ENCODE assay signal across 8 cellular contexts in the genomic region with DNA sequence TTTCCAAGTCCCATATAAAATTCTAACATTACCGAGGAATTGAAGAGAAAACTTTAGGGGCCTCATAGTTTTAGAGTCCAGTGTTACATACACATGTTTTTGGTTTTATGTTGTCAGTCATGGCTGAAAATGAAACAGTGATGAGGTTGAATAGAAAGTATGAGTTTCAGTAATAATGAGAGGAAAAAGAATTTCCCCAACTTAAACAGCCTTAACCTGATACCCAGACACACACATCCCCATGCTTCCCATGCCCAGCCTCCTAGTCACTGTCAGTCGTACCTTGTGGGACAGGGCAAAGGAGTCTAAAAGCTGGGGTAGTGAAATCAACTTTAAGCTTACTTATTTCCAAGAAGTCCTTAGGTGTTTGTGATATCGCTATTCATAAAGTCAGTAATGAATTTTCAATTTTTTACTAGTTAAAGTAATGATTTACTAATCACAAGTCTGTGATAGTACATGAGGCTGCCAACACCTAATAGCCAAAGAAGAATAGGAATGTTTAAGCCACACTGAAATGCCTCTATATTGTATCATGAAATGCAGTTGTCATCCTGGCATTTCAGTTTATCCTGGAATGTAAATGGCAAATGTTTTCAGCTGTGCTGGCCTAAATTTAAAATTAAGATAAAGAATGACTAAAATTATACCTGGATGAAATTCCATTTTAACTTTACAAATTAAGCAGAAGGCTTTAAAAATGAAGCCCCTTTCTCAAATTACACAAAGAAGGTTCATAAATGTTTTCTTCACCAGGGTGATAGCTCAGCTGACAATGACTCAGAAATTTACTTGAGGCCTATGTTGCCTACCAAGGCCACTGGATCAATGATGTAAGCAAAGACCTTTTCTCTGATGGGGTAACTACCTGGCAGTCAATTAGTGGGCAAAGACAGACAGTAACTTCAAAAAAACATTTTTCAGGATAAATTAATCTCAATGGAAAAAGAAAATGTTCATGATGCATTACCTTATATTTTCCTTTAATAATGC. TPM values are rescaled to one million over a fixed set of nuclear protein-coding genes. Genes with fewer than 3 reads are reported as not detected.
DNase-seq lines count a peak whose midpoint lies in the region; ATAC-seq and TF ChIP-seq lines count a peak whose summit lies in the region.

No MANE protein-coding gene starts in this region.

- no peaks in the 10 kb centered on the region for H3K79me2 ChIP-seq in SK-N-SH (ENCODE audit: insufficient read depth)

- H3K9me3 Mint-ChIP-seq in activated T-cell treated with anti-CD3 and anti-CD28 coated beads, Interleukin-2, amount 50 U/mL, for 72 hours, result no peaks in the 10 kb centered on the region
- H3K9me3 Mint-ChIP-seq in immature natural killer cell (no peaks in the 10 kb centered on the region), T-cell (no peaks in the 10 kb centered on the region)

- H3K4me1 ChIP-seq in SK-N-SH (ENCODE audit: control insufficient read depth in 1 of 2, insufficient read depth in 2 of 2, low read depth in 1 of 2, low read length in 1 of 2), result no peaks in the 10 kb centered on the region
- no peaks in the 10 kb centered on the region for H3K4me1 ChIP-seq in breast epithelium

- no peak overlapping the region for H3K4me2 ChIP-seq in SK-N-SH

- no peaks in the 10 kb centered on the region for H3F3A ChIP-seq in SK-N-SH (replicated peaks; ENCODE audit: insufficient read depth)

- no peak for TF ChIP-seq POLR2A in breast epithelium (IDR thresholded peaks at IDR 0.05)

- peak overlapping the region in 1 of 2 experiments; percentile 13; a peak in 1 of 4 replicates for H3K27ac ChIP-seq in SK-N-SH (ENCODE audit: low read depth in 2 of 2, low read length in 1 of 2)
- H3K27ac ChIP-seq in breast epithelium, result no peak overlapping the region

- ATAC-seq in HG02852 (IDR thresholded peaks at IDR 0.05; ENCODE audit: unreplicated experiment), result peak; percentile 94
- ATAC-seq in activated T-cell treated with anti-CD3 and anti-CD28 coated beads, Interleukin-2, amount 50 U/mL, for 72 hours (replicated peaks in 1 of 2), result peak; percentile 76 to 77
- ATAC-seq in T-cell (replicated peaks in 1 of 4), result no peak

- TF ChIP-seq CTCF in SK-N-SH (IDR thresholded peaks at IDR 0.05) (no peak), breast epithelium (IDR thresholded peaks at IDR 0.05) (no peak)

- H3K27me3 Mint-ChIP-seq in activated T-cell treated with anti-CD3 and anti-CD28 coated beads, Interleukin-2, amount 50 U/mL, for 72 hours (ENCODE audit: low read depth), result peaks cover 18% of the 10 kb centered on the region
- H3K27me3 Mint-ChIP-seq in immature natural killer cell (ENCODE audit: low read depth in 3 of 3) (peaks cover 0 to 8% (median 0%) of the 10 kb centered on the region in 3 donors), T-cell (peaks cover 0 to 4% of the 10 kb centered on the region in 2 donors)

- H3K4me1 Mint-ChIP-seq in activated T-cell treated with anti-CD3 and anti-CD28 coated beads, Interleukin-2, amount 50 U/mL, for 72 hours (ENCODE audit: low read depth), result peaks cover 69% of the 10 kb centered on the region
- H3K4me1 Mint-ChIP-seq in immature natural killer cell, result peaks cover 12 to 18% of the 10 kb centered on the region in 2 donors
- peaks cover 0 to 29% (median 20%) of the 10 kb centered on the region in 3 donors for H3K4me1 Mint-ChIP-seq in T-cell

- no peak overlapping the region for H2AFZ ChIP-seq in SK-N-SH (ENCODE audit: low read depth)

- no peaks in the 10 kb centered on the region for H3K27me3 ChIP-seq in SK-N-SH (ENCODE audit: insufficient read depth)
- H3K27me3 ChIP-seq in breast epithelium, result peaks cover 0 to 23% of the 10 kb centered on the region in 2 donors

- peak overlapping the region; percentile 75 to 85 for H3K4me3 Mint-ChIP-seq in activated T-cell treated with anti-CD3 and anti-CD28 coated beads, Interleukin-2, amount 50 U/mL, for 72 hours
- H3K4me3 Mint-ChIP-seq in immature natural killer cell, result no peak overlapping the region
- no peak overlapping the region for H3K4me3 Mint-ChIP-seq in T-cell

- CTCF ChIA-PET in SK-N-SH (lab: Yijun Ruan, JAX) (no interaction called here), T-cell (lab: Charles Lee) (no interaction called here)

- DNase-seq in stimulated activated CD4-positive, alpha-beta T cell treated with anti-CD3 and anti-CD28 coated beads, Interleukin-2, amount 100 ng/mL, for 24 hours, result peak; percentile 18
- no peak for DNase-seq in stimulated activated CD4-positive, alpha-beta T cell treated with anti-CD3 and anti-CD28 coated beads, Interleukin-4, amount 100 ng/mL, for 1 hour
- DNase-seq in activated T-cell treated with anti-CD3 and anti-CD28 coated beads, Interleukin-2, amount 50 U/mL, for 72 hours, result peak; percentile 18 to 43
- DNase-seq in SK-N-SH (no peak), immature natural killer cell (no peak), T-cell (no peak), breast epithelium (ENCODE audit: low spot score in 2 of 2) (no peak)

- peak overlapping the region; percentile 92 for H3K27ac Mint-ChIP-seq in activated T-cell treated with anti-CD3 and anti-CD28 coated beads, Interleukin-2, amount 50 U/mL, for 72 hours
- H3K27ac Mint-ChIP-seq in immature natural killer cell (no peak overlapping the region), T-cell (no peak overlapping the region)

- no peak for TF ChIP-seq EP300 in SK-N-SH (IDR thresholded peaks at IDR 0.05; ENCODE audit: borderline replicate concordance in 1 of 2, low read depth in 1 of 2, low read length in 1 of 2)

- 39% methylated on average over 3 of the region's 3 CpGs for WGBS in SK-N-SH (ENCODE audit: low lambda C conversion rate)

- peaks cover 0 to 1% of the 10 kb centered on the region in 2 donors for H3K36me3 Mint-ChIP-seq in activated T-cell treated with anti-CD3 and anti-CD28 coated beads, Interleukin-2, amount 50 U/mL, for 72 hours (ENCODE audit: insufficient read depth in 2 of 2)
- H3K36me3 Mint-ChIP-seq in immature natural killer cell (peaks cover 0 to 11% (median 8%) of the 10 kb centered on the region in 3 donors), T-cell (peaks cover 33% of the 10 kb centered on the region)

- POLR2A ChIA-PET in SK-N-SH (lab: Yijun Ruan, JAX) (no interaction called here), T-cell (lab: Charles Lee) (interaction anchor here in 1 of 2 donors (0.7 kb wide), 1 partner anchor 92 kb away, joined by 3 read pairs; no protein-coding TSS in a partner anchor)

- no peaks in the 10 kb centered on the region for H3K9me3 ChIP-seq in SK-N-SH
- H3K9me3 ChIP-seq in breast epithelium, result no peaks in the 10 kb centered on the region

- no peaks in the 10 kb centered on the region for H3K9me2 ChIP-seq in SK-N-SH

- H3K36me3 ChIP-seq in SK-N-SH (replicated peaks in 1 of 2; ENCODE audit: control insufficient read depth in 1 of 2, insufficient read depth in 2 of 2, low read length in 1 of 2), result peaks cover 0 to 2% of the 10 kb centered on the region in 2 experiments
- H3K36me3 ChIP-seq in breast epithelium, result no peaks in the 10 kb centered on the region

- intact Hi-C loops in breast epithelium (cut with DNase I; ENCODE audit: low total_unique reads), result no loop called here

- no peaks in the 10 kb centered on the region for H4K20me1 ChIP-seq in SK-N-SH (ENCODE audit: insufficient read depth)

- H3K9ac ChIP-seq in SK-N-SH, result no peak overlapping the region

- no peak for TF ChIP-seq RAD21 in SK-N-SH (IDR thresholded peaks at IDR 0.05; ENCODE audit: low read length)

- H3K4me3 ChIP-seq in SK-N-SH (ENCODE audit: low read depth in 2 of 2, low read length in 1 of 2) (no peak overlapping the region), breast epithelium (no peak overlapping the region)

TF ChIP-seq in SK-N-SH, 30 proteins besides CTCF, POLR2A, EP300 and RAD21 (continues in another document):
- TF ChIP-seq NRF1 (IDR thresholded peaks at IDR 0.05; ENCODE audit: low read depth, low read length), result no peak
- TF ChIP-seq YY1 (IDR thresholded peaks at IDR 0.05; ENCODE audit: low read depth), result no peak
- no peak for TF ChIP-seq REST (IDR thresholded peaks at IDR 0.05; ENCODE audit: low read depth, low read length)

RNA-seq across cellular contexts. Expression of gene GPR34, which starts 24.2 kb away (rescaled TPM):
- under 1 TPM; 0.51 to 0.58 TPM for total RNA-seq in activated T-cell treated with anti-CD3 and anti-CD28 coated beads, Interleukin-2, amount 50 U/mL, for 72 hours
- polyA plus RNA-seq in SK-N-SH (2012; rRNA removed) (not detected in 2 replicates), immature natural killer cell (1 to 10 TPM in 2 of 3 donors, not detected in 1; 2.8 to 2.9 TPM)
- not detected in 2 replicates for polyA plus RNA-seq in SK-N-SH (2012; cell fraction: cytosol; rRNA removed)
- not detected in 2 replicates for polyA plus RNA-seq in SK-N-SH (2012; cell fraction: nucleus; rRNA removed)
- total RNA-seq in T-cell (under 1 TPM in 1 of 5 donors, not detected in 4; 0.30 TPM), breast epithelium (10 to 100 TPM in 2 of 3 donors, 1 to 10 TPM in 1; 8.5 to 56.3 (median 18.0) TPM)

RNA-seq across cellular contexts. Expression of gene GPR82, which starts 59.4 kb away (rescaled TPM):
- total RNA-seq in activated T-cell treated with anti-CD3 and anti-CD28 coated beads, Interleukin-2, amount 50 U/mL, for 72 hours, result under 1 TPM in 1 of 2 donors, not detected in 1; 0.19 TPM
- not detected in 2 replicates for polyA plus RNA-seq in SK-N-SH (2012; rRNA removed)
- polyA plus RNA-seq in SK-N-SH (2012; cell fraction: cytosol; rRNA removed), result 0.01 TPM in 1 of 2 replicates, not detected in the other
- not detected in 2 replicates for polyA plus RNA-seq in SK-N-SH (2012; cell fraction: nucleus; rRNA removed)
- 1 to 10 TPM; 5.5 to 7.2 (median 5.7) TPM for polyA plus RNA-seq in immature natural killer cell
- total RNA-seq in T-cell, result under 1 TPM in 3 of 5 donors, not detected in 2; 0.07 to 0.22 (median 0.15) TPM
- total RNA-seq in breast epithelium, result under 1 TPM; 0.16 to 0.44 (median 0.33) TPM

Comparison
In these comparisons a context has a peak if more than half of its experiments do, and no peak if none do; other contexts are left out.
1. DNase-seq: peak in stimulated activated CD4-positive, alpha-beta T cell treated with anti-CD3 and anti-CD28 coated beads, Interleukin-2, amount 100 ng/mL, for 24 hours (2 of 2) and activated T-cell treated with anti-CD3 and anti-CD28 coated beads, Interleukin-2, amount 50 U/mL, for 72 hours (2 of 2); none in stimulated activated CD4-positive, alpha-beta T cell treated with anti-CD3 and anti-CD28 coated beads, Interleukin-4, amount 100 ng/mL, for 1 hour (single experiment), SK-N-SH (single experiment), immature natural killer cell (0 of 3), T-cell (0 of 34) and breast epithelium (0 of 2).
2. ATAC-seq: peak in HG02852 (single experiment) and activated T-cell treated with anti-CD3 and anti-CD28 coated beads, Interleukin-2, amount 50 U/mL, for 72 hours (2 of 2); none in T-cell (0 of 4).
3. H3K4me3 Mint-ChIP-seq: peak in activated T-cell treated with anti-CD3 and anti-CD28 coated beads, Interleukin-2, amount 50 U/mL, for 72 hours (2 of 2); none in immature natural killer cell (0 of 5) and T-cell (0 of 3).
4. RNA of gene GPR34, which starts 24.2 kb away (total RNA-seq): 8.5 to 56.3 TPM in breast epithelium; 0.51 to 0.58 TPM in activated T-cell treated with anti-CD3 and anti-CD28 coated beads, Interleukin-2, amount 50 U/mL, for 72 hours and 0.30 TPM in T-cell; every median in the first group is over 4 times any median in the second.